Comparison of ENCODE assay signal across 18 cellular contexts in genomic region chr9:128101690-128102089, GRCh38. TPM values are rescaled to one million over a fixed set of nuclear protein-coding genes. Genes with fewer than 3 reads are reported as not detected.
A peak's percentile ranks its signal among the peaks of the same experiment; 100 is the strongest.
DNase-seq lines count a peak whose midpoint lies in the region; ATAC-seq and TF ChIP-seq lines count a peak whose summit lies in the region.
"Had no signal": no experiment of that assay in that cellular context is flagged by ENCODE, and none has a peak within 500 bp of the region (broad histone marks: within the 10 kb centered on the region; RNA-seq: fewer than 3 reads in every experiment).

No MANE protein-coding gene starts in this region.

- in situ Hi-C loops in gastrocnemius medialis (cut with MboI; ENCODE audit: low sequenced_read_pairs in 4 of 4) = loop anchor here in 3 of 4 donors (10.0 to 25.0 kb wide), 2 partner anchors 139 to 147 kb away; no protein-coding TSS in a partner anchor

- peak; percentile 3 to 4 for ATAC-seq in gastrocnemius medialis
- ATAC-seq: activated CD8-positive, alpha-beta T cell treated with anti-CD3 and anti-CD28 coated beads for 36 hours had no signal

- H3K4me3 ChIP-seq in right atrium auricular region (no peak overlapping the region), gastrocnemius medialis (peak overlapping the region; percentile 26 to 86 (median 78))
- H3K4me3 ChIP-seq: cardiac muscle cell, GM23248 had no signal

- peaks cover 0 to 77% of the 10 kb centered on the region in 2 donors for H3K4me1 ChIP-seq in right atrium auricular region
- peaks cover 72 to 79% of the 10 kb centered on the region in 2 donors for H3K4me1 ChIP-seq in gastrocnemius medialis

- intact Hi-C loops in gastrocnemius medialis (cut with DNase I; ENCODE audit: low total_unique reads) = loop anchor here (5.0 kb wide), 1 partner anchor 144 kb away; no protein-coding TSS in a partner anchor

- no peaks in the 10 kb centered on the region for H3K9me3 ChIP-seq in KOPT-K1 (ENCODE audit: insufficient read depth, low read length, poor library complexity, severe bottlenecking)
- H3K9me3 ChIP-seq in right atrium auricular region = no peaks in the 10 kb centered on the region
- no peaks in the 10 kb centered on the region for H3K9me3 ChIP-seq in gastrocnemius medialis

- H3K27me3 ChIP-seq in right atrium auricular region = no peaks in the 10 kb centered on the region
- no peaks in the 10 kb centered on the region for H3K27me3 ChIP-seq in gastrocnemius medialis
- H3K27me3 ChIP-seq: cardiac muscle cell had no signal

- DNase-seq in right atrium auricular region (ENCODE audit: low spot score) (no peak), gastrocnemius medialis (peak; percentile 81 to 87), DMS153 (lab: John Stamatoyannopoulos, UW) (no peak), COLO668 (lab: John Stamatoyannopoulos, UW; ENCODE audit: unreplicated experiment) (no peak), NCI-H1694 (lab: John Stamatoyannopoulos, UW) (no peak)
- DNase-seq: activated CD8-positive, alpha-beta T cell treated with anti-CD3 and anti-CD28 coated beads for 36 hours; activated gamma-delta T cell; EL; GM23248; hypothalamus; Karpas-422; mesenchymal stem cell; NCI-H1694 treated with DMSO at 0.1 percent for 48 hours; NCI-H748 treated with DMSO at 0.1 percent for 48 hours; stimulated activated CD4-positive, alpha-beta T cell treated with anti-CD3 and anti-CD28 coated beads, Interleukin-1b, Interleukin-23, amount 100 ng/mL, for 48 hours; T1000 had no signal

- H3K36me3 ChIP-seq in KOPT-K1 (ENCODE audit: insufficient read depth, low read length) = peaks cover 71% of the 10 kb centered on the region
- H3K36me3 ChIP-seq in right atrium auricular region = peaks cover 52% of the 10 kb centered on the region
- peaks cover 0 to 28% of the 10 kb centered on the region in 2 donors for H3K36me3 ChIP-seq in gastrocnemius medialis

- H3K27ac ChIP-seq in KOPT-K1 (ENCODE audit: low read depth, low read length, poor library complexity, severe bottlenecking) = peak overlapping the region; percentile 99
- H3K27ac ChIP-seq in right atrium auricular region = peak overlapping the region; percentile 86 to 89
- H3K27ac ChIP-seq in gastrocnemius medialis = peak overlapping the region; percentile 91 to 99 (median 98)
- H3K27ac ChIP-seq: cardiac muscle cell, GM23248 had no signal

- TF ChIP-seq CTCF in right atrium auricular region (IDR thresholded peaks at IDR 0.05) (no peak), gastrocnemius medialis (IDR thresholded peaks at IDR 0.05 in 4 of 5, conservative IDR thresholded peaks at IDR 0.05 in 1 of 5) (no peak)

- no peak for TF ChIP-seq POLR2A in gastrocnemius medialis (IDR thresholded peaks at IDR 0.05)

RNA-seq across cellular contexts. Expression of gene PTGES2, which starts 25.8 kb away (rescaled TPM):
- total RNA-seq in right atrium auricular region (100 to 1,000 TPM; 114 to 118 TPM), gastrocnemius medialis (100 to 1,000 TPM in 3 of 4 donors, 10 to 100 TPM in 1; 95.2 to 266 (median 155) TPM)

RNA-seq across cellular contexts. Expression of gene SLC25A25, which starts 33.7 kb away (rescaled TPM):
- total RNA-seq in right atrium auricular region = 10 to 100 TPM in 1 of 2 donors, 1 to 10 TPM in 1; 8.2 to 11.8 TPM
- total RNA-seq in gastrocnemius medialis = 10 to 100 TPM; 26.9 to 98.7 (median 46.0) TPM

RNA-seq across cellular contexts. Expression of gene NAIF1, which starts 34.6 kb away (rescaled TPM):
- total RNA-seq in right atrium auricular region = 1 to 10 TPM; 5.8 to 8.2 TPM
- 1 to 10 TPM; 3.6 to 7.4 (median 6.9) TPM for total RNA-seq in gastrocnemius medialis

RNA-seq across cellular contexts. Expression of gene LCN2, which starts 47.6 kb away (rescaled TPM):
- total RNA-seq in right atrium auricular region (not detected), gastrocnemius medialis (under 1 TPM in 1 of 4 donors, not detected in 3; 1.00 TPM)
- total RNA-seq: activated CD8-positive, alpha-beta T cell treated with anti-CD3 and anti-CD28 coated beads for 36 hours; cardiac muscle cell; GM23248 had no signal

RNA-seq across cellular contexts. Expression of gene BBLN, which starts 58.4 kb away (rescaled TPM):
- 100 to 1,000 TPM; 219 to 362 TPM for total RNA-seq in right atrium auricular region
- 100 to 1,000 TPM in 3 of 4 donors, 10 to 100 TPM in 1; 73.5 to 145 (median 132) TPM for total RNA-seq in gastrocnemius medialis

Comparison
In these comparisons a context has a peak if more than half of its experiments do, and no peak if none do; other contexts are left out.
1. DNase-seq: peak in gastrocnemius medialis (2 of 2); none in right atrium auricular region (single experiment), DMS153 (single experiment), COLO668 (single experiment) and NCI-H1694 (single experiment).
2. H3K4me3 ChIP-seq: peak in gastrocnemius medialis (4 of 4); none in right atrium auricular region (0 of 2).
3. Peak in every context shown above with its lines, with median percentiles within 50 percentile points of each other: H3K27ac ChIP-seq.